ENCODE assay signal across 8 cellular contexts in genomic region chr2:240143801-240144648, GRCh38. TPM values are rescaled to one million over a fixed set of nuclear protein-coding genes. Genes with fewer than 3 reads are reported as not detected.
DNase-seq lines count a peak whose midpoint lies in the region; ATAC-seq and TF ChIP-seq lines count a peak whose summit lies in the region.

No MANE protein-coding gene starts in this region.

- H3K27me3 ChIP-seq in RWPE2 (ENCODE audit: insufficient read depth, poor library complexity, severe bottlenecking): no peaks in the 10 kb centered on the region
- no peaks in the 10 kb centered on the region for H3K27me3 ChIP-seq in thoracic aorta (replicated peaks; ENCODE audit: insufficient read depth)

- DNase-seq in DMS153 treated with DMSO at 0.1 percent for 48 hours (lab: John Stamatoyannopoulos, UW; ENCODE audit: unreplicated experiment): peak; percentile 10
- no peak for DNase-seq in DMS153 (lab: John Stamatoyannopoulos, UW)
- peak; percentile 68 for DNase-seq in HT-29 (ENCODE audit: low spot score)
- DNase-seq in RWPE2 (ENCODE audit: low spot score): peak; percentile 58
- peak; percentile 73 for DNase-seq in activated T-helper 9 cell treated with anti-CD3 and anti-CD28 coated beads, Interleukin-2, amount 50 U/mL, for 16 hours (ENCODE audit: low read depth)
- DNase-seq in foreskin fibroblast: peak; percentile 31 to 79
- DNase-seq in omental fat pad (ENCODE audit: low spot score): peak; percentile 75
- DNase-seq in thoracic aorta (ENCODE audit: low spot score): no peak

- ATAC-seq in RWPE2 (ENCODE audit: low read depth): peak; percentile 79
- ATAC-seq in omental fat pad (ENCODE audit: low FRiP score): peak; percentile 75
- ATAC-seq in thoracic aorta (ENCODE audit: insufficient number of reproducible peaks, low FRiP score, low read depth): peak; percentile 47

- no peaks in the 10 kb centered on the region for H3K36me3 ChIP-seq in RWPE2 (ENCODE audit: low read depth)
- H3K36me3 ChIP-seq in thoracic aorta: no peaks in the 10 kb centered on the region

- H3K27ac ChIP-seq in RWPE2 (ENCODE audit: poor library complexity, severe bottlenecking) (no peak overlapping the region), thoracic aorta (no peak overlapping the region)

- H3K4me3 ChIP-seq in RWPE2 (ENCODE audit: severe bottlenecking): no peak overlapping the region
- H3K4me3 ChIP-seq in foreskin fibroblast (ENCODE audit: low read depth in 1 of 2, low read length in 2 of 2): no peak overlapping the region
- H3K4me3 ChIP-seq in thoracic aorta: no peak overlapping the region

- H3K9me3 ChIP-seq in RWPE2 (ENCODE audit: severe bottlenecking) (no peaks in the 10 kb centered on the region), thoracic aorta (no peaks in the 10 kb centered on the region)

- H3K4me1 ChIP-seq in RWPE2 (ENCODE audit: insufficient read depth, poor library complexity, severe bottlenecking) (no peaks in the 10 kb centered on the region), thoracic aorta (ENCODE audit: control insufficient read depth in 1 of 2, low read depth in 2 of 2) (peaks cover 0 to 6% of the 10 kb centered on the region in 2 donors)

- TF ChIP-seq CTCF in RWPE2 (IDR thresholded peaks at IDR 0.05; ENCODE audit: poor library complexity, severe bottlenecking): peak; percentile 87
- TF ChIP-seq CTCF in foreskin fibroblast (IDR thresholded peaks at IDR 0.05; ENCODE audit: low read depth, low read length): peak; percentile 83
- TF ChIP-seq CTCF in omental fat pad (IDR thresholded peaks at IDR 0.05): peak in 2 of 3 donors; percentile 58 to 75
- TF ChIP-seq CTCF in thoracic aorta (IDR thresholded peaks at IDR 0.05): peak; percentile 92

RNA-seq across cellular contexts. Expression of gene OTOS, which starts 3.6 kb away (rescaled TPM):
- total RNA-seq in HT-29 (2014; rRNA removed; shearing (Covaris generic)): not detected in 2 replicates
- total RNA-seq in omental fat pad: not detected
- total RNA-seq in thoracic aorta: not detected

RNA-seq across cellular contexts. Expression of gene COPS9, which starts 7.9 kb away (rescaled TPM):
- 286 and 411 TPM in 2 replicates for total RNA-seq in HT-29 (2014; rRNA removed; shearing (Covaris generic))
- 100 to 1,000 TPM; 130 to 198 (median 150) TPM for total RNA-seq in omental fat pad
- 100 to 1,000 TPM; 101 to 115 TPM for total RNA-seq in thoracic aorta

Comparison
In these comparisons a context has a peak if more than half of its experiments do, and no peak if none do; other contexts are left out.
1. DNase-seq: peak in DMS153 treated with DMSO at 0.1 percent for 48 hours (single experiment), HT-29 (single experiment), RWPE2 (single experiment), activated T-helper 9 cell treated with anti-CD3 and anti-CD28 coated beads, Interleukin-2, amount 50 U/mL, for 16 hours (single experiment), foreskin fibroblast (2 of 2) and omental fat pad (single experiment); none in DMS153 (single experiment) and thoracic aorta (single experiment).
2. Peak in every context shown above with its lines, with median percentiles within 50 percentile points of each other: ATAC-seq and CTCF ChIP-seq.